10 cellular contexts compared by ENCODE assay signal in genomic region chr3:110343945-110344344, GRCh38.
DNase-seq lines count a peak whose midpoint lies in the region; ATAC-seq and TF ChIP-seq lines count a peak whose summit lies in the region.
"Had no signal": no experiment of that assay in that cellular context is flagged by ENCODE, and none has a peak within 500 bp of the region (broad histone marks: within the 10 kb centered on the region; RNA-seq: fewer than 3 reads in every experiment).

No MANE protein-coding gene starts in this region.

- DNase-seq in RPMI7951 (ENCODE audit: low read depth) (peak; percentile 53), iPS-NIHi11 (ENCODE audit: low spot score) (no peak), NCI-H146 (lab: John Stamatoyannopoulos, UW) (no peak), dorsolateral prefrontal cortex (no peak), NCI-H2171 (lab: John Stamatoyannopoulos, UW) (no peak)
- DNase-seq: activated T-cell treated with anti-CD3 and anti-CD28 coated beads, Interleukin-2, amount 50 U/mL, for 72 hours; stimulated activated CD4-positive, alpha-beta T cell treated with anti-CD3 and anti-CD28 coated beads, Interleukin-2, amount 100 ng/mL, for 48 hours had no signal

- no peak for TF ChIP-seq CTCF in dorsolateral prefrontal cortex (IDR thresholded peaks at IDR 0.05 in 54 of 56, conservative IDR thresholded peaks at IDR 0.05 in 2 of 56; ENCODE audit: low read depth in 1 of 56, partially characterized antibody in 56 of 56)

- H3K27ac ChIP-seq in dorsolateral prefrontal cortex = no peak overlapping the region
- H3K27ac ChIP-seq: epithelial cell of prostate had no signal

- H3K4me3 ChIP-seq in dorsolateral prefrontal cortex = no peak overlapping the region

- intact Hi-C loops in dorsolateral prefrontal cortex (cut with DNase I) = no loop called here

- ATAC-seq in GM19397 (IDR thresholded peaks at IDR 0.05; ENCODE audit: unreplicated experiment) (peak; percentile 90), HG02970 (IDR thresholded peaks at IDR 0.05; ENCODE audit: low FRiP score, unreplicated experiment) (peak; percentile 91)
- ATAC-seq: activated T-cell treated with anti-CD3 and anti-CD28 coated beads, Interleukin-2, amount 50 U/mL, for 72 hours had no signal

- H3K27me3 ChIP-seq in dorsolateral prefrontal cortex = no peaks in the 10 kb centered on the region
